Comparison of ENCODE assay signal across 8 cellular contexts in the genomic region with DNA sequence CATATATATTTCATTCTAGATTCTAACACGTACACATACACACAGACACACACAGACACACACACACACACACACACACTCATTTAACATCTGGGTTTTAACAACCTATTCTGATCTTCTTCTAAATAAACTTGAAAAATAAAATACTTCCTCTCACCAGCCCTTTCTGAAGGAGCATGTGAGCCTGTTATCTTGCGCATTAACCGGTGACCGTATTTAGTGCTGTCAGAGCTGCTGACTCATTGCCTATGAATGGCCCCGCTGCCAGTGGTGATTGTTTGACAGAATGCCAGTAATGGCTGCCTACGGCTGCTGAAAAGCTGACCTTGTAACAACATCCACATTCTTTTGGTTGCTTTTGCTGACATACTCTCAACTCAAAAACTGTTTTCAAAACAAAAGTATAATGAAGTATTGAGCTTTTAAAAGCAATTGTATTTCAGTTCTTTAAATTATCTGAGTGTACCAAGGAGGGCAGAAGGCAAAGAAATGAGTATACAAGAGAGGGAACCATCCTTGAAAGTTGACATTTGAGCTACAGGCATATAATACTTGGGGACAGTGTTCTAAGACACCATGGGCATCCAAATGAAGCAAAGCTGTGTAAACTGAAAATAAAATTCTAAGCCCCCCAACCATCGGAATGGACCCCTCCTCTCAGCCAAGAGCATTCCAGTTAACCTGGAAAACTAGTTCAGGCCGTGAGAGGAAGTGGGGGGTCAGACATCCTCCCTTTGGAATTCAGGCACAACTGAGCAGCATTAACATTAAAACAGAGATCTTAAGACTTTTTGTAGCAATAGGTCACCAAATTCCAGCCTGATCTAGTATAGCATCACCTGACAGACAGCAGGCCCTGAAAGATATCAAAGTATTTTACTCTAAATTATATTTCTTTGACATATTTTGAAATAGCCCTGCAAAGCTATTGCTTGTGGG. TPM values are rescaled to one million over a fixed set of nuclear protein-coding genes. Genes with fewer than 3 reads are reported as not detected.
A peak's percentile ranks its signal among the peaks of the same experiment; 100 is the strongest.
DNase-seq lines count a peak whose midpoint lies in the region; ATAC-seq and TF ChIP-seq lines count a peak whose summit lies in the region.

No MANE protein-coding gene starts in this region.

- H3K27me3 ChIP-seq in H7 (ENCODE audit: control insufficient read depth, insufficient read depth, low read length) (no peaks in the 10 kb centered on the region), mammary epithelial cell (ENCODE audit: insufficient read depth, low read length) (no peaks in the 10 kb centered on the region)

- no peaks in the 10 kb centered on the region for H3K79me2 ChIP-seq in mammary epithelial cell (ENCODE audit: insufficient read depth, low read length)

- no peaks in the 10 kb centered on the region for H3K9me3 Mint-ChIP-seq in activated naive CD8-positive, alpha-beta T cell treated with anti-CD3 and anti-CD28 coated beads, Interleukin-2, amount 50 U/mL, for 24 hours

- in situ Hi-C loops in mammary epithelial cell (cut with MboI; ENCODE audit: low sequenced_read_pairs in 2 of 2) = loop anchor here (25.0 kb wide), 1 partner anchor 127 kb away; no protein-coding TSS in a partner anchor

- ATAC-seq in activated naive CD8-positive, alpha-beta T cell treated with anti-CD3 and anti-CD28 coated beads, Interleukin-2, amount 50 U/mL, for 24 hours = no peak
- ATAC-seq in GM21576 (IDR thresholded peaks at IDR 0.05; ENCODE audit: unreplicated experiment) = no peak

- TF ChIP-seq CTCF in mammary epithelial cell (conservative IDR thresholded peaks at IDR 0.05 in 1 of 2, IDR thresholded peaks at IDR 0.05 in 1 of 2; ENCODE audit: extremely low read depth in 1 of 2, insufficient read depth in 1 of 2, low read depth in 1 of 2, low read length in 2 of 2) = no peak

- no peaks in the 10 kb centered on the region for H3K36me3 ChIP-seq in H7 (replicated peaks; ENCODE audit: control insufficient read depth, insufficient read depth, low read length)
- H3K36me3 ChIP-seq in mammary epithelial cell (ENCODE audit: insufficient read depth, low read length) = no peaks in the 10 kb centered on the region

- no peak overlapping the region for H3K4me3 Mint-ChIP-seq in activated naive CD8-positive, alpha-beta T cell treated with anti-CD3 and anti-CD28 coated beads, Interleukin-2, amount 50 U/mL, for 24 hours

- peak overlapping the region; percentile 22 for H2AFZ ChIP-seq in mammary epithelial cell (ENCODE audit: low read depth, low read length)

- H3K4me1 Mint-ChIP-seq in activated naive CD8-positive, alpha-beta T cell treated with anti-CD3 and anti-CD28 coated beads, Interleukin-2, amount 50 U/mL, for 24 hours = no peaks in the 10 kb centered on the region

- no peaks in the 10 kb centered on the region for H3K36me3 Mint-ChIP-seq in activated naive CD8-positive, alpha-beta T cell treated with anti-CD3 and anti-CD28 coated beads, Interleukin-2, amount 50 U/mL, for 24 hours (ENCODE audit: low read depth)

- H3K27ac ChIP-seq in mammary epithelial cell (ENCODE audit: insufficient read depth, low read depth, low read length) = peak overlapping the region; percentile 45

- peaks cover 15% of the 10 kb centered on the region for H3K27me3 Mint-ChIP-seq in activated naive CD8-positive, alpha-beta T cell treated with anti-CD3 and anti-CD28 coated beads, Interleukin-2, amount 50 U/mL, for 24 hours

- no peaks in the 10 kb centered on the region for H3K9me3 ChIP-seq in mammary epithelial cell (replicated peaks; ENCODE audit: insufficient read depth, low read length)

- no peak overlapping the region for H3K27ac Mint-ChIP-seq in activated naive CD8-positive, alpha-beta T cell treated with anti-CD3 and anti-CD28 coated beads, Interleukin-2, amount 50 U/mL, for 24 hours

- no peak overlapping the region for H3K9ac ChIP-seq in mammary epithelial cell (ENCODE audit: insufficient read depth, low read length)

- CTCF ChIA-PET in mammary epithelial cell (lab: Charles Lee; ENCODE audit: low non-redundant PET) = interaction anchor here (0.7 kb wide), 1 partner anchor 16 kb away, joined by 7 read pairs; no protein-coding TSS in a partner anchor

- intact Hi-C loops in mammary epithelial cell (cut with micrococcal nuclease) = loop anchor here (5.0 to 10.0 kb wide), 4 partner anchors 107 to 538 kb away; no protein-coding TSS in a partner anchor

- DNase-seq in H7 (peak; percentile 9), NCI-H226 (peak; percentile 80), mammary epithelial cell (peak; percentile 81), iPS-NIHi11 (ENCODE audit: low spot score) (peak; percentile 78), skeletal muscle cell (ENCODE audit: low read depth) (peak; percentile 92)
- no peak for DNase-seq in activated CD8-positive, alpha-beta memory T cell treated with anti-CD3 and anti-CD28 coated beads for 24 hours
- DNase-seq in activated naive CD8-positive, alpha-beta T cell treated with anti-CD3 and anti-CD28 coated beads, Interleukin-2, amount 50 U/mL, for 24 hours = no peak

- WGBS in mammary epithelial cell (ENCODE audit: low coverage, missing lambda C conversion rate) = 20% methylated on average over 8 of the region's 8 CpGs

- no TSS peak for BruUV-seq in mammary epithelial cell (replicated peaks; lab: Mats Ljungman, UMichigan)

- no peaks in the 10 kb centered on the region for H4K20me1 ChIP-seq in mammary epithelial cell (ENCODE audit: insufficient read depth, low read length)

- dilution Hi-C loops in mammary epithelial cell (cut with HindIII; ENCODE audit: low sequenced_read_pairs) = no loop called here

- H3K4me1 ChIP-seq in mammary epithelial cell (ENCODE audit: insufficient read depth, low read length) = peaks cover 16% of the 10 kb centered on the region

- H3K4me3 ChIP-seq in H7 (ENCODE audit: insufficient read depth, low read depth, low read length) (no peak overlapping the region), mammary epithelial cell (replicated peaks in 1 of 3; ENCODE audit: insufficient read depth in 1 of 3, low read depth in 2 of 3, low read length in 3 of 3) (no peak overlapping the region), skeletal muscle cell (ENCODE audit: low read depth, low read length) (no peak overlapping the region)

- H3K4me2 ChIP-seq in mammary epithelial cell (ENCODE audit: insufficient read depth, low read depth, low read length) = peak overlapping the region; percentile 43

RNA-seq across cellular contexts. Expression of gene DTNA, which starts 50.2 kb away (rescaled TPM):
- 24.9 and 30.1 TPM in 2 replicates for total RNA-seq in H7 (2014; rRNA removed; shearing (Covaris generic))
- 10 to 100 TPM; 10.2 to 12.2 TPM for total RNA-seq in mammary epithelial cell
- polyA plus RNA-seq in mammary epithelial cell = 2.6 TPM
- polyA minus RNA-seq in mammary epithelial cell = 32.1 TPM

Comparison
In these comparisons a context has a peak if more than half of its experiments do, and no peak if none do; other contexts are left out.
1. DNase-seq: peak in H7 (single experiment), NCI-H226 (single experiment), mammary epithelial cell (single experiment), iPS-NIHi11 (single experiment) and skeletal muscle cell (single experiment); none in activated CD8-positive, alpha-beta memory T cell treated with anti-CD3 and anti-CD28 coated beads for 24 hours (single experiment) and activated naive CD8-positive, alpha-beta T cell treated with anti-CD3 and anti-CD28 coated beads, Interleukin-2, amount 50 U/mL, for 24 hours (single experiment).